11 cellular contexts compared by ENCODE assay signal in genomic region chr1:58870298-58870676, GRCh38.
DNase-seq lines count a peak whose midpoint lies in the region; ATAC-seq, FAIRE-seq and TF ChIP-seq lines count a peak whose summit lies in the region.
"Had no signal": no experiment of that assay in that cellular context is flagged by ENCODE, and none has a peak within 500 bp of the region (broad histone marks: within the 10 kb centered on the region; RNA-seq: fewer than 3 reads in every experiment).

No MANE protein-coding gene starts in this region.

- no peak for TF ChIP-seq POLR2A in tibial nerve (IDR thresholded peaks at IDR 0.05)

- TF ChIP-seq CTCF in tibial nerve (IDR thresholded peaks at IDR 0.05) (no peak), right atrium auricular region (IDR thresholded peaks at IDR 0.05) (no peak)

- H3K36me3 ChIP-seq in small intestine (ENCODE audit: control insufficient read depth in 2 of 2, insufficient read depth in 2 of 2, low read length in 2 of 2) (no peaks in the 10 kb centered on the region), tibial nerve (no peaks in the 10 kb centered on the region), right atrium auricular region (no peaks in the 10 kb centered on the region)
- H3K36me3 ChIP-seq: cardiac muscle cell had no signal

- no peak for TF ChIP-seq EP300 in tibial nerve (IDR thresholded peaks at IDR 0.05)

- WGBS in small intestine, 3 donors = 8 to 52% (median 35%) methylated on average over 2 of the region's 2 CpGs
- WGBS in tibial nerve, 2 donors = 40% methylated on average over 2 of the region's 2 CpGs

- ATAC-seq in GM21723 (IDR thresholded peaks at IDR 0.05; ENCODE audit: unreplicated experiment) = no peak

- H3K27me3 ChIP-seq in small intestine (ENCODE audit: control insufficient read depth in 2 of 2, insufficient read depth in 2 of 2, low read length in 2 of 2) = no peaks in the 10 kb centered on the region
- H3K27me3 ChIP-seq in tibial nerve = no peaks in the 10 kb centered on the region
- H3K27me3 ChIP-seq in right atrium auricular region = no peaks in the 10 kb centered on the region
- H3K27me3 ChIP-seq: cardiac muscle cell had no signal

- H3K4me3 ChIP-seq in small intestine (ENCODE audit: low read depth in 1 of 2, low read length in 2 of 2) = no peak overlapping the region
- no peak overlapping the region for H3K4me3 ChIP-seq in tibial nerve
- no peak overlapping the region for H3K4me3 ChIP-seq in right atrium auricular region
- H3K4me3 ChIP-seq: cardiac muscle cell had no signal

- DNase-seq in NCI-H446 (lab: John Stamatoyannopoulos, UW) = peak; percentile 77 to 89
- DNase-seq in NCI-H446 treated with DMSO at 0.1 percent for 48 hours (lab: John Stamatoyannopoulos, UW) = no peak
- DNase-seq in NCI-H526 treated with DMSO at 0.1 percent for 48 hours (lab: John Stamatoyannopoulos, UW) = peak; percentile 89
- peak; percentile 65 for DNase-seq in cerebellum (ENCODE audit: low spot score)
- peak; percentile 13 for DNase-seq in small intestine
- DNase-seq in tibial nerve (ENCODE audit: low spot score in 2 of 2) = no peak
- no peak for DNase-seq in right atrium auricular region (ENCODE audit: low spot score)
- DNase-seq: activated CD4-positive, alpha-beta T cell treated with anti-CD3 and anti-CD28 coated beads for 4 hours; mammary epithelial cell had no signal

- FAIRE-seq in small intestine (lab: Jason Lieb, UNC) = no peak

- no peak overlapping the region for H3K27ac ChIP-seq in small intestine (ENCODE audit: low read depth in 1 of 2, low read length in 1 of 2)
- H3K27ac ChIP-seq in tibial nerve = no peak overlapping the region
- no peak overlapping the region for H3K27ac ChIP-seq in right atrium auricular region
- H3K27ac ChIP-seq: cardiac muscle cell had no signal

- H3K9me3 ChIP-seq in small intestine (ENCODE audit: control insufficient read depth, low read depth) = no peaks in the 10 kb centered on the region
- no peaks in the 10 kb centered on the region for H3K9me3 ChIP-seq in tibial nerve
- H3K9me3 ChIP-seq in right atrium auricular region = no peaks in the 10 kb centered on the region

- H3K4me1 ChIP-seq in small intestine (ENCODE audit: control insufficient read depth in 2 of 2, insufficient read depth in 1 of 2, low read depth in 1 of 2, low read length in 1 of 2) = peaks cover 3 to 5% of the 10 kb centered on the region in 2 donors
- peaks cover 0 to 19% (median 3%) of the 10 kb centered on the region in 4 donors for H3K4me1 ChIP-seq in tibial nerve
- peaks cover 0 to 23% of the 10 kb centered on the region in 2 donors for H3K4me1 ChIP-seq in right atrium auricular region

Comparison
In these comparisons a context has a peak if more than half of its experiments do, and no peak if none do; other contexts are left out.
1. DNase-seq: peak in NCI-H446 (2 of 2), NCI-H526 treated with DMSO at 0.1 percent for 48 hours (single experiment), cerebellum (single experiment) and small intestine (single experiment); none in NCI-H446 treated with DMSO at 0.1 percent for 48 hours (single experiment), tibial nerve (0 of 2) and right atrium auricular region (single experiment).